ENCODE assay signal across 14 cellular contexts in genomic region chr3:152073267-152073666, GRCh38.
DNase-seq lines count a peak whose midpoint lies in the region; ATAC-seq and TF ChIP-seq lines count a peak whose summit lies in the region.
"Had no signal": no experiment of that assay in that cellular context is flagged by ENCODE, and none has a peak within 500 bp of the region (broad histone marks: within the 10 kb centered on the region; RNA-seq: fewer than 3 reads in every experiment).

No MANE protein-coding gene starts in this region.

- peak in 6 of 9 donors; percentile 17 to 42 (median 30) for TF ChIP-seq CTCF in heart right ventricle (IDR thresholded peaks at IDR 0.05)
- TF ChIP-seq CTCF in fibroblast of villous mesenchyme (IDR thresholded peaks at IDR 0.05; ENCODE audit: insufficient read depth, low read depth, low read length): peak; percentile 17

- H3K4me1 ChIP-seq in heart right ventricle (peaks cover 0 to 7% (median 0%) of the 10 kb centered on the region in 9 donors), aorta (ENCODE audit: control insufficient read depth in 1 of 2, insufficient read depth in 2 of 2, low read length in 2 of 2) (no peaks in the 10 kb centered on the region)
- H3K4me1 ChIP-seq: adrenal gland; BLaER1 treated with 17β-estradiol and CSF1 and Interleukin-3, amounts not matched to agents 10 nM and 100 nM; parathyroid adenoma had no signal

- intact Hi-C loops in heart right ventricle (cut with DNase I) (loop anchor here in 8 of 10 donors (5.0 to 10.0 kb wide), 4 partner anchors 369 to 502 kb away; no protein-coding TSS in a partner anchor), Right ventricle myocardium inferior (cut with DNase I) (loop anchor here (5.0 to 10.0 kb wide), 4 partner anchors 112 to 454 kb away; no protein-coding TSS in a partner anchor), aorta (cut with DNase I) (loop anchor here (5.0 to 10.0 kb wide), 5 partner anchors 84 to 369 kb away; partner anchors contain the start of gene MBNL1 (in 1 of the 2))

- H3K4me3 ChIP-seq in heart right ventricle (no peak overlapping the region), fibroblast of villous mesenchyme (ENCODE audit: low read depth, low read length) (no peak overlapping the region), aorta (ENCODE audit: low read length in 2 of 2) (no peak overlapping the region)
- H3K4me3 ChIP-seq: adrenal gland; BLaER1 treated with 17β-estradiol and CSF1 and Interleukin-3, amounts not matched to agents 10 nM and 100 nM had no signal

- H3K36me3 ChIP-seq in heart right ventricle (no peaks in the 10 kb centered on the region), aorta (ENCODE audit: control insufficient read depth in 1 of 2, insufficient read depth in 2 of 2, low read length in 1 of 2) (no peaks in the 10 kb centered on the region)
- H3K36me3 ChIP-seq: adrenal gland; BLaER1 treated with 17β-estradiol and CSF1 and Interleukin-3, amounts not matched to agents 10 nM and 100 nM had no signal

- H3K27me3 ChIP-seq in heart right ventricle (no peaks in the 10 kb centered on the region), aorta (ENCODE audit: control insufficient read depth in 1 of 2, insufficient read depth in 2 of 2, low read length in 1 of 2) (no peaks in the 10 kb centered on the region)
- H3K27me3 ChIP-seq: adrenal gland; BLaER1 treated with 17β-estradiol and CSF1 and Interleukin-3, amounts not matched to agents 10 nM and 100 nM had no signal

- peak in 2 of 8 donors; percentile 44 to 55 for ATAC-seq in heart right ventricle
- no peak for ATAC-seq in Right ventricle myocardium inferior
- ATAC-seq in SK-N-SH treated with all-trans-retinoic acid at 6 μM for 48 hours: peak; percentile 58; the same call in 2 of the 3 replicates
- ATAC-seq in aorta (ENCODE audit: low FRiP score): peak; percentile 79
- no peak for ATAC-seq in HG02885 (IDR thresholded peaks at IDR 0.05; ENCODE audit: poor library complexity, unreplicated experiment)
- ATAC-seq in HG02610 (IDR thresholded peaks at IDR 0.05; ENCODE audit: unreplicated experiment): no peak

- DNase-seq in heart right ventricle (no peak), Right ventricle myocardium inferior (ENCODE audit: missing footprints) (no peak), fibroblast of villous mesenchyme (ENCODE audit: low read depth) (peak; percentile 38), aorta (no peak)
- DNase-seq in activated CD4-positive, alpha-beta T cell treated with anti-CD3 and anti-CD28 coated beads for 4 hours: no peak
- DNase-seq: activated CD8-positive, alpha-beta memory T cell treated with anti-CD3 and anti-CD28 coated beads, Interleukin-2, amount 50 U/mL, for 4 hours; adrenal gland; NCI-H2029 treated with DMSO at 0.1 percent for 48 hours; stimulated activated CD4-positive, alpha-beta T cell treated with anti-CD3 and anti-CD28 coated beads, Interleukin-4, amount 100 ng/mL, for 24 hours had no signal

- H3K27ac ChIP-seq in heart right ventricle (no peak overlapping the region), aorta (ENCODE audit: low read depth in 1 of 2, low read length in 2 of 2) (no peak overlapping the region)
- H3K27ac ChIP-seq: adrenal gland; BLaER1 treated with 17β-estradiol and CSF1 and Interleukin-3, amounts not matched to agents 10 nM and 100 nM; parathyroid adenoma had no signal

- H3K9me3 ChIP-seq in heart right ventricle (peaks cover 0 to 13% (median 0%) of the 10 kb centered on the region in 11 donors), aorta (ENCODE audit: control insufficient read depth, low read length) (no peaks in the 10 kb centered on the region)
- H3K9me3 ChIP-seq: adrenal gland had no signal

- 49 to 53% methylated on average over 6 of the region's 6 CpGs for WGBS in heart right ventricle, 2 donors
- 35 to 40% methylated on average over 6 of the region's 6 CpGs for WGBS in aorta, 2 donors

TF ChIP-seq in SK-N-SH treated with all-trans-retinoic acid at 6 μM for 48 hours, 23 proteins besides CTCF, POLR2A, EP300 and RAD21:
- TF ChIP-seq TOX (CRISPR knock-in tag; IDR thresholded peaks at IDR 0.05; ENCODE audit: borderline replicate concordance): no peak
- TF ChIP-seq BACH2 (CRISPR knock-in tag; IDR thresholded peaks at IDR 0.05; ENCODE audit: borderline replicate concordance): no peak
- TF ChIP-seq POU6F1 (CRISPR knock-in tag; IDR thresholded peaks at IDR 0.05; ENCODE audit: borderline replicate concordance, low read depth): no peak
- no peak for TF ChIP-seq CSDC2 (CRISPR knock-in tag; IDR thresholded peaks at IDR 0.05)
- TF ChIP-seq ZNF565 (CRISPR knock-in tag; conservative IDR thresholded peaks at IDR 0.05; ENCODE audit: low read depth): no peak
- TF ChIP-seq ZFP3 (CRISPR knock-in tag; IDR thresholded peaks at IDR 0.05): no peak
- TF ChIP-seq CREB5 (CRISPR knock-in tag; IDR thresholded peaks at IDR 0.05; ENCODE audit: low read depth): no peak
- TF ChIP-seq ZNF70 (CRISPR knock-in tag; IDR thresholded peaks at IDR 0.05): no peak
- TF ChIP-seq TSHZ2 (CRISPR knock-in tag; IDR thresholded peaks at IDR 0.05): no peak
- TF ChIP-seq TCF4 (CRISPR knock-in tag; IDR thresholded peaks at IDR 0.05; ENCODE audit: borderline replicate concordance): no peak
- no peak for TF ChIP-seq CSRNP3 (CRISPR knock-in tag; IDR thresholded peaks at IDR 0.05)
- TF ChIP-seq ARNTL (CRISPR knock-in tag; IDR thresholded peaks at IDR 0.05; ENCODE audit: borderline replicate concordance, low read depth): no peak
TF ChIP-seq in SK-N-SH treated with all-trans-retinoic acid at 6 μM for 48 hours: peak in this region for 0.

Comparison
In these comparisons a context has a peak if more than half of its experiments do, and no peak if none do; other contexts are left out.
1. ATAC-seq: peak in SK-N-SH treated with all-trans-retinoic acid at 6 μM for 48 hours (single experiment) and aorta (single experiment); none in Right ventricle myocardium inferior (single experiment), HG02885 (single experiment) and HG02610 (single experiment).